ENCODE assay signal across 18 cellular contexts in the genomic region with DNA sequence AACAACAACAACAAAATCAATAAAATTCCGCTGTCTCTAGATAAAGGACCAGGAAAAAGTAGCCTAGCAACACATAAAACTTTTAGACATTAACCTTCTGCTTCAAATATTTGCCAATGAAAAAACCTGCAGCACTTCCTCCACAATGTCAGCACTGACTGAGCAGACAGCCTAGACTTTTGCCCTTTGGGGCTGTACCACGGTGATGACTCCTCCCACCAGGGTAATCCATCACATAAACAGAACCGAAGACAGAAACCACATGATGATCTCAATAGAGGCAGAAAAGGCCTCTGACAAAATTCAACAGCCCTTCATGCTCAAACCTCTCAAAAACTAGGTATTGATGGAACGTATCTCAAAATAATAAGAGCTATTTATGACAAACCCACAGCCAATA. TPM values are rescaled to one million over a fixed set of nuclear protein-coding genes. Genes with fewer than 3 reads are reported as not detected.
"Had no signal": no experiment of that assay in that cellular context is flagged by ENCODE, and none has a peak within 500 bp of the region (broad histone marks: within the 10 kb centered on the region; RNA-seq: fewer than 3 reads in every experiment).

No MANE protein-coding gene starts in this region.

- ATAC-seq: activated CD8-positive, alpha-beta T cell treated with anti-CD3 and anti-CD28 coated beads, Interleukin-2, amount 10 ng/mL, durations not matched to agents 7 days and 5 days; foreskin keratinocyte; right cardiac atrium; stimulated activated naive B cell treated with anti-CD40 and anti-IgM and Interleukin-4, amounts not matched to agents 10 μg/mL and 1 μg/mL and 100 μg/mL, for 72 hours had no signal

- H3K4me3 ChIP-seq: cardiac muscle cell, left ventricle myocardium inferior, tibial nerve had no signal

- H3K27me3 ChIP-seq: cardiac muscle cell, foreskin keratinocyte, tibial nerve had no signal

- FAIRE-seq: astrocyte, colon had no signal

- H3K36me3 ChIP-seq: cardiac muscle cell, left ventricle myocardium inferior, tibial nerve, WERI-Rb-1 had no signal

- H3K36me3 Mint-ChIP-seq: stimulated activated naive B cell treated with anti-CD40 and anti-IgM and Interleukin-4, amounts not matched to agents 10 μg/mL and 1 μg/mL and 100 μg/mL, for 72 hours had no signal

- DNase-seq: activated CD4-positive, alpha-beta T cell treated with anti-CD3 and anti-CD28 coated beads for 4 hours; activated CD8-positive, alpha-beta memory T cell treated with anti-CD3 and anti-CD28 coated beads, Interleukin-2, amount 50 U/mL, for 48 hours; activated CD8-positive, alpha-beta T cell treated with anti-CD3 and anti-CD28 coated beads, Interleukin-2, amount 10 ng/mL, durations not matched to agents 7 days and 5 days; activated naive CD4-positive, alpha-beta T cell treated with anti-CD3 and anti-CD28 coated beads for 36 hours; foreskin keratinocyte; islet precursor cell; left ventricle myocardium inferior; mesenchymal stem cell; posterior cingulate gyrus; right cardiac atrium; stimulated activated CD4-positive, alpha-beta T cell treated with anti-CD3 and anti-CD28 coated beads, Interleukin-2, amount 100 ng/mL, for 24 hours; stimulated activated naive B cell treated with anti-CD40 and anti-IgM and Interleukin-4, amounts not matched to agents 10 μg/mL and 1 μg/mL and 100 μg/mL, for 72 hours; T1000; WERI-Rb-1 had no signal

- H3K27ac ChIP-seq: cardiac muscle cell, foreskin keratinocyte, left ventricle myocardium inferior, tibial nerve, WERI-Rb-1 had no signal

- H3K27me3 Mint-ChIP-seq: stimulated activated naive B cell treated with anti-CD40 and anti-IgM and Interleukin-4, amounts not matched to agents 10 μg/mL and 1 μg/mL and 100 μg/mL, for 72 hours had no signal

- H3K27ac Mint-ChIP-seq: activated CD8-positive, alpha-beta T cell treated with anti-CD3 and anti-CD28 coated beads, Interleukin-2, amount 10 ng/mL, durations not matched to agents 7 days and 5 days; activated naive CD4-positive, alpha-beta T cell treated with anti-CD3 and anti-CD28 coated beads for 36 hours; stimulated activated naive B cell treated with anti-CD40 and anti-IgM and Interleukin-4, amounts not matched to agents 10 μg/mL and 1 μg/mL and 100 μg/mL, for 72 hours had no signal

- H3K4me1 Mint-ChIP-seq: stimulated activated naive B cell treated with anti-CD40 and anti-IgM and Interleukin-4, amounts not matched to agents 10 μg/mL and 1 μg/mL and 100 μg/mL, for 72 hours had no signal

- H3K4me1 ChIP-seq: foreskin keratinocyte, left ventricle myocardium inferior, tibial nerve had no signal

- H3K4me3 Mint-ChIP-seq: activated CD8-positive, alpha-beta T cell treated with anti-CD3 and anti-CD28 coated beads, Interleukin-2, amount 10 ng/mL, durations not matched to agents 7 days and 5 days; activated naive CD4-positive, alpha-beta T cell treated with anti-CD3 and anti-CD28 coated beads for 36 hours; stimulated activated naive B cell treated with anti-CD40 and anti-IgM and Interleukin-4, amounts not matched to agents 10 μg/mL and 1 μg/mL and 100 μg/mL, for 72 hours had no signal

RNA-seq across cellular contexts. Expression of a gene that starts 30.2 kb away (rescaled TPM):
- total RNA-seq: activated CD8-positive, alpha-beta T cell treated with anti-CD3 and anti-CD28 coated beads, Interleukin-2, amount 10 ng/mL, durations not matched to agents 7 days and 5 days; activated naive CD4-positive, alpha-beta T cell treated with anti-CD3 and anti-CD28 coated beads for 36 hours; foreskin keratinocyte had no signal
- polyA plus RNA-seq: foreskin keratinocyte had no signal
